Comparison of ENCODE assay signal across 10 cellular contexts in the genomic region with DNA sequence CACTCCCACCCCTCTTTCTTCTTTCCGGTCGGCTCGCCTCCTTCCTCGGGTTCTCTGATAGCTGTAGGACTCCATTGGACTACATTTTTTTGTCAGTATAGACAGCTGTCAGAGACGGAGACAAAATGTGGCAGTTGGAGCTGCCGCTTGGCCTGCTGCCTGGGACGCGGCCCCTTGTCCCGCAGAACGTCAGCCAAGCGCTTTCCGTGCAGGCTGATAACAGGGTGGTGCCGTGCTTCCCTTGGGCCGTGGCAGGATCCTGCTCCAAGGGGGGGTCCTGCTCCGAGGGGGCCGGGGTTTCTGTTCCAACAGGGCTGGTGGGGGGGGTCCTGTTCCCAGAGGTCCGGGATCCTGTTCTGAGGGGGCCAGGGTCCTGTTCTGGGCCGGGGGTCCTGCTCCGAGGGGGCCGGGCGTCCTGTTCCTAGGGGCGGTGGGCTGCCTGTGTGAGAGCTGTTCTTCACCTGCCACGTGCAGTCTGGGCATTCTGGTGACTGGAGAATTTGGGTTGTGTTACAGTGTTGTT. TPM values are rescaled to one million over a fixed set of nuclear protein-coding genes. Genes with fewer than 3 reads are reported as not detected.
DNase-seq lines count a peak whose midpoint lies in the region; ATAC-seq, FAIRE-seq and TF ChIP-seq lines count a peak whose summit lies in the region.
"Had no signal": no experiment of that assay in that cellular context is flagged by ENCODE, and none has a peak within 500 bp of the region (broad histone marks: within the 10 kb centered on the region; RNA-seq: fewer than 3 reads in every experiment).

No MANE protein-coding gene starts in this region.

- H3K27me3 ChIP-seq in A673 (replicated peaks; ENCODE audit: insufficient read depth, low read depth, low read length, poor library complexity) (no peaks in the 10 kb centered on the region), PC-3 (ENCODE audit: low read length) (no peaks in the 10 kb centered on the region)

- H3K27ac ChIP-seq in A673 (ENCODE audit: low read depth, low read length, poor library complexity, severe bottlenecking) (peak overlapping the region; percentile 80), PC-3 (ENCODE audit: low read length) (no peak overlapping the region), coronary artery (peak overlapping the region; percentile 79 to 100)

- DNase-seq in A673 (ENCODE audit: low spot score) (no peak), PC-3 (no peak), coronary artery (ENCODE audit: low spot score) (peak; percentile 77), naive B cell (no peak), HuH-7.5 (ENCODE audit: low spot score) (no peak), GM19239 (ENCODE audit: insufficient read length, low spot score) (no peak)
- DNase-seq in stimulated activated CD4-positive, alpha-beta T cell treated with anti-CD3 and anti-CD28 coated beads, Interleukin-2, amount 100 ng/mL, for 48 hours = no peak
- no peak for DNase-seq in stimulated activated CD4-positive, alpha-beta T cell treated with anti-CD3 and anti-CD28 coated beads, Interleukin-4, amount 100 ng/mL, for 1 hour

- CTCF ChIA-PET in A673 (lab: Charles Lee) = interaction anchor here (0.6 kb wide), 1 partner anchor 38 kb away, joined by 3 read pairs; no protein-coding TSS in a partner anchor
- CTCF ChIA-PET in PC-3 (lab: Charles Lee) = no interaction called here

- H3K4me3 ChIP-seq in A673 (ENCODE audit: low read depth, low read length, poor library complexity, severe bottlenecking) (peak overlapping the region; percentile 71), PC-3 (ENCODE audit: low read length) (peak overlapping the region; percentile 80; the same call in 1 of the 2 replicates), coronary artery (peak overlapping the region; percentile 96)

- H3K9ac ChIP-seq in PC-3 (ENCODE audit: low read length) = no peak overlapping the region

- POLR2A ChIA-PET in A673 (lab: Charles Lee; ENCODE audit: low non-redundant PET) = interaction anchor here (0.6 kb wide), 2 partner anchors 15 to 467 kb away, joined by 3 to 7 read pairs; no protein-coding TSS in a partner anchor
- POLR2A ChIA-PET in PC-3 (lab: Charles Lee; ENCODE audit: unreplicated experiment) = no interaction called here

- BruUV-seq in A673 (replicated peaks; lab: Mats Ljungman, UMichigan) (no TSS peak), PC-3 (replicated peaks; lab: Mats Ljungman, UMichigan) (no TSS peak)

- TF ChIP-seq CTCF in A673 (conservative IDR thresholded peaks at IDR 0.05; ENCODE audit: low read depth, low read length) (no peak), PC-3 (conservative IDR thresholded peaks at IDR 0.05; ENCODE audit: low read depth, low read length) (no peak), coronary artery (IDR thresholded peaks at IDR 0.05) (no peak)

- intact Hi-C loops in A673 (cut with micrococcal nuclease; ENCODE audit: unreplicated experiment) = loop anchor here (5.0 kb wide), 1 partner anchor 69 kb away; no protein-coding TSS in a partner anchor
- intact Hi-C loops in PC-3 (cut with micrococcal nuclease) = loop anchor here (5.0 kb wide), 1 partner anchor 36 kb away; no protein-coding TSS in a partner anchor

- peaks cover 51% of the 10 kb centered on the region for H3K4me1 ChIP-seq in A673 (ENCODE audit: insufficient read depth, low read length, poor library complexity, severe bottlenecking)
- peaks cover 32% of the 10 kb centered on the region for H3K4me1 ChIP-seq in PC-3 (ENCODE audit: insufficient read depth, low read length)

- no peak for FAIRE-seq in GM19239 (lab: Jason Lieb, UNC)
- FAIRE-seq: colon, G401.6 had no signal

- peak overlapping the region; percentile 56 to 99 (median 76) for H3K27ac Mint-ChIP-seq in naive B cell

- no peaks in the 10 kb centered on the region for H3K27me3 Mint-ChIP-seq in naive B cell

- no peaks in the 10 kb centered on the region for H3F3A ChIP-seq in PC-3 (ENCODE audit: low read length, unreplicated experiment)

- peak overlapping the region; percentile 60 to 96 (median 88) for H3K4me3 Mint-ChIP-seq in naive B cell

- ATAC-seq in PC-3 (no peak), naive B cell (ENCODE audit: low read depth in 2 of 2) (no peak)

- H3K4me2 ChIP-seq in PC-3 (ENCODE audit: low read length) = peak overlapping the region; percentile 96

- peaks cover 94% of the 10 kb centered on the region for H3K79me2 ChIP-seq in PC-3 (ENCODE audit: low read length)

- no peaks in the 10 kb centered on the region for H3K9me2 ChIP-seq in PC-3 (replicated peaks; ENCODE audit: low read length)

- H3K4me1 Mint-ChIP-seq in naive B cell = peaks cover 62 to 87% (median 74%) of the 10 kb centered on the region in 3 donors

- H2AFZ ChIP-seq in PC-3 (ENCODE audit: low read length) = no peak overlapping the region

- H3K36me3 ChIP-seq in A673 (ENCODE audit: insufficient read depth, low read length, poor library complexity, severe bottlenecking) (no peaks in the 10 kb centered on the region), PC-3 (ENCODE audit: low read depth, low read length) (no peaks in the 10 kb centered on the region)

- H3K9me3 ChIP-seq in A673 (ENCODE audit: low read depth, low read length, poor library complexity, severe bottlenecking) = no peaks in the 10 kb centered on the region
- H3K9me3 ChIP-seq in PC-3 (ENCODE audit: low read length) = no peaks in the 10 kb centered on the region

- H3K36me3 Mint-ChIP-seq in naive B cell = no peaks in the 10 kb centered on the region

- peaks cover 89% of the 10 kb centered on the region for H4K20me1 ChIP-seq in PC-3 (ENCODE audit: low read length)

- H3K9me3 Mint-ChIP-seq in naive B cell = no peaks in the 10 kb centered on the region

RNA-seq across cellular contexts. Expression of gene SKI, which starts 4.9 kb away (rescaled TPM):
- total RNA-seq in A673 (2021) (84.9 and 88.1 TPM in 2 replicates), PC-3 (2014; rRNA removed) (28.3 and 61.7 TPM in 2 replicates)
- 1 to 10 TPM in 1 of 6 donors, under 1 TPM in 4, not detected in 1; 0.26 to 1.3 (median 0.52) TPM for polyA plus RNA-seq in naive B cell (ENCODE audit: low read depth in 6 of 6)

RNA-seq across cellular contexts. Expression of gene FAAP20, which starts 38.4 kb away (rescaled TPM):
- total RNA-seq in A673 (2021) (114 and 119 TPM in 2 replicates), PC-3 (2014; rRNA removed) (114 and 148 TPM in 2 replicates)
- polyA plus RNA-seq in naive B cell (ENCODE audit: low read depth in 6 of 6) = 10 to 100 TPM; 67.1 to 90.7 (median 77.7) TPM
